ENCODE assay signal across 8 cellular contexts in genomic region chr1:248838357-248839167, GRCh38. TPM values are rescaled to one million over a fixed set of nuclear protein-coding genes. Genes with fewer than 3 reads are reported as not detected.
A peak's percentile ranks its signal among the peaks of the same experiment; 100 is the strongest.
DNase-seq lines count a peak whose midpoint lies in the region; ATAC-seq, FAIRE-seq and TF ChIP-seq lines count a peak whose summit lies in the region.

No MANE protein-coding gene starts in this region.

- H3K4me2 ChIP-seq in DOHH2 (ENCODE audit: low read length) = peak overlapping the region; percentile 94

- H3K36me3 Mint-ChIP-seq in activated T-helper 2 cell treated with anti-CD3 and anti-CD28 coated beads, Interferon-gamma antibody, Interleukin-2, Interleukin-4, amounts not matched to agents 10 μg/mL and 5 μg/mL and 100 μg/mL, durations not matched to agents 14 hours and 24 hours and 36 hours (ENCODE audit: low read depth) = peaks cover 7% of the 10 kb centered on the region
- H3K36me3 Mint-ChIP-seq in natural killer cell treated with Interleukin-12 subunit alpha and Interleukin-12 subunit beta and Interleukin-15 and Interleukin-18, amount 100 ng/mL, for 72 hours = no peaks in the 10 kb centered on the region

- 0 out of 2 replicates have a peak, but pooled peaks cover 4% of the 10 kb centered on the region for H3K27me3 ChIP-seq in DOHH2 (ENCODE audit: control insufficient read depth, low read length)

- H3K9me3 Mint-ChIP-seq in activated T-helper 2 cell treated with anti-CD3 and anti-CD28 coated beads, Interferon-gamma antibody, Interleukin-2, Interleukin-4, amounts not matched to agents 10 μg/mL and 5 μg/mL and 100 μg/mL, durations not matched to agents 14 hours and 24 hours and 36 hours = no peaks in the 10 kb centered on the region
- H3K9me3 Mint-ChIP-seq in natural killer cell treated with Interleukin-12 subunit alpha and Interleukin-12 subunit beta and Interleukin-15 and Interleukin-18, amount 100 ng/mL, for 72 hours = no peaks in the 10 kb centered on the region

- in situ Hi-C loops in KBM-7 (cut with MboI; ENCODE audit: low pct_unique_long_range_greater_than_20kb, low sequenced_read_pairs) = no loop called here

- H3K9me2 ChIP-seq in DOHH2 (replicated peaks; ENCODE audit: control insufficient read depth, low read length) = no peaks in the 10 kb centered on the region

- peaks cover 28% of the 10 kb centered on the region for H3K4me1 ChIP-seq in DOHH2 (ENCODE audit: control insufficient read depth, low read length)

- ATAC-seq in GM21723 (IDR thresholded peaks at IDR 0.05; ENCODE audit: unreplicated experiment) = peak; percentile 73
- peak; percentile 84 to 89 for ATAC-seq in natural killer cell treated with Interleukin-12 subunit alpha and Interleukin-12 subunit beta and Interleukin-15 and Interleukin-18, amount 100 ng/mL, for 72 hours
- ATAC-seq in stimulated activated naive CD8-positive, alpha-beta T cell treated with anti-CD3 and anti-CD28 coated beads, Interleukin-15, Interleukin-2, amounts not matched to agents 100 U/mL and 50 U/mL, for 24 hours = peak; percentile 67

- H3K27me3 Mint-ChIP-seq in activated T-helper 2 cell treated with anti-CD3 and anti-CD28 coated beads, Interferon-gamma antibody, Interleukin-2, Interleukin-4, amounts not matched to agents 10 μg/mL and 5 μg/mL and 100 μg/mL, durations not matched to agents 14 hours and 24 hours and 36 hours (ENCODE audit: low read depth) = no peaks in the 10 kb centered on the region
- peaks cover 0 to 2% of the 10 kb centered on the region in 2 donors for H3K27me3 Mint-ChIP-seq in natural killer cell treated with Interleukin-12 subunit alpha and Interleukin-12 subunit beta and Interleukin-15 and Interleukin-18, amount 100 ng/mL, for 72 hours

- peaks cover 4% of the 10 kb centered on the region; the same call in 1 of the 2 replicates for H4K20me1 ChIP-seq in DOHH2 (ENCODE audit: control insufficient read depth, insufficient read depth, low read depth, low read length)

- peaks cover 21% of the 10 kb centered on the region for H3K4me1 Mint-ChIP-seq in activated T-helper 2 cell treated with anti-CD3 and anti-CD28 coated beads, Interferon-gamma antibody, Interleukin-2, Interleukin-4, amounts not matched to agents 10 μg/mL and 5 μg/mL and 100 μg/mL, durations not matched to agents 14 hours and 24 hours and 36 hours (ENCODE audit: low read depth)
- peaks cover 10 to 14% of the 10 kb centered on the region in 2 donors for H3K4me1 Mint-ChIP-seq in natural killer cell treated with Interleukin-12 subunit alpha and Interleukin-12 subunit beta and Interleukin-15 and Interleukin-18, amount 100 ng/mL, for 72 hours (ENCODE audit: low read depth in 2 of 2)

- H3K79me2 ChIP-seq in DOHH2 (ENCODE audit: control insufficient read depth, low read length) = peaks cover 43% of the 10 kb centered on the region

- no peak for FAIRE-seq in RCC 7860 (lab: Jason Lieb, UNC)

- no peak for TF ChIP-seq CTCF in DOHH2 (IDR thresholded peaks at IDR 0.05; ENCODE audit: low read depth, low read length, poor library complexity, severe bottlenecking)

- no peaks in the 10 kb centered on the region for H3K9me3 ChIP-seq in DOHH2 (ENCODE audit: control insufficient read depth, insufficient read depth, low read length)

- H3K27ac Mint-ChIP-seq in activated T-helper 2 cell treated with anti-CD3 and anti-CD28 coated beads, Interferon-gamma antibody, Interleukin-2, Interleukin-4, amounts not matched to agents 10 μg/mL and 5 μg/mL and 100 μg/mL, durations not matched to agents 14 hours and 24 hours and 36 hours = peak overlapping the region; percentile 90
- peak overlapping the region in 1 of 2 donors; percentile 92 for H3K27ac Mint-ChIP-seq in natural killer cell treated with Interleukin-12 subunit alpha and Interleukin-12 subunit beta and Interleukin-15 and Interleukin-18, amount 100 ng/mL, for 72 hours

- H3F3A ChIP-seq in DOHH2 (ENCODE audit: control insufficient read depth, insufficient read depth) = peaks cover under 1% of the 10 kb centered on the region; the same call in 1 of the 2 replicates

- DNase-seq in KBM-7 (peak; percentile 91), RCC 7860 (ENCODE audit: low spot score) (peak; percentile 79), fibroblast of peridontal ligament (ENCODE audit: extremely low read depth) (peak; percentile 77)
- peak; percentile 82 for DNase-seq in activated T-helper 2 cell treated with anti-CD3 and anti-CD28 coated beads, Interferon-gamma antibody, Interleukin-2, Interleukin-4, amounts not matched to agents 10 μg/mL and 5 μg/mL and 100 μg/mL, durations not matched to agents 14 hours and 24 hours and 36 hours (ENCODE audit: low spot score)
- peak; percentile 91 for DNase-seq in natural killer cell treated with Interleukin-12 subunit alpha and Interleukin-12 subunit beta and Interleukin-15 and Interleukin-18, amount 100 ng/mL, for 72 hours (ENCODE audit: low spot score)
- peak; percentile 84 for DNase-seq in stimulated activated naive CD8-positive, alpha-beta T cell treated with anti-CD3 and anti-CD28 coated beads, Interleukin-15, Interleukin-2, amounts not matched to agents 100 U/mL and 50 U/mL, for 24 hours

- no peak overlapping the region for H3K4me3 Mint-ChIP-seq in activated T-helper 2 cell treated with anti-CD3 and anti-CD28 coated beads, Interferon-gamma antibody, Interleukin-2, Interleukin-4, amounts not matched to agents 10 μg/mL and 5 μg/mL and 100 μg/mL, durations not matched to agents 14 hours and 24 hours and 36 hours (ENCODE audit: low read depth)
- H3K4me3 Mint-ChIP-seq in natural killer cell treated with Interleukin-12 subunit alpha and Interleukin-12 subunit beta and Interleukin-15 and Interleukin-18, amount 100 ng/mL, for 72 hours = no peak overlapping the region

- peak overlapping the region; percentile 72 for H3K27ac ChIP-seq in DOHH2 (ENCODE audit: low read depth, low read length)

- intact Hi-C loops in activated T-helper 2 cell treated with anti-CD3 and anti-CD28 coated beads, Interferon-gamma antibody, Interleukin-2, Interleukin-4, amounts not matched to agents 10 μg/mL and 5 μg/mL and 100 μg/mL, durations not matched to agents 14 hours and 24 hours and 36 hours (cut with micrococcal nuclease) = loop anchor here (1.0 kb wide), 4 partner anchors 12 to 68 kb away; partner anchors contain the start of gene PGBD2

- H3K4me3 ChIP-seq in DOHH2 (ENCODE audit: low read length) = peak overlapping the region; percentile 98

- peaks cover 14% of the 10 kb centered on the region for H3K36me3 ChIP-seq in DOHH2 (ENCODE audit: control insufficient read depth, low read length)

RNA-seq across cellular contexts. Expression of gene ZNF672, which starts 0.5 kb away (rescaled TPM):
- total RNA-seq in activated T-helper 2 cell treated with anti-CD3 and anti-CD28 coated beads, Interferon-gamma antibody, Interleukin-2, Interleukin-4, amounts not matched to agents 10 μg/mL and 5 μg/mL and 100 μg/mL, durations not matched to agents 14 hours and 24 hours and 36 hours = 46.0 and 51.6 TPM in 2 replicates
- 10 to 100 TPM; 41.2 to 59.7 TPM for total RNA-seq in natural killer cell treated with Interleukin-12 subunit alpha and Interleukin-12 subunit beta and Interleukin-15 and Interleukin-18, amount 100 ng/mL, for 72 hours

RNA-seq across cellular contexts. Expression of gene SH3BP5L, which starts 12.8 kb away (rescaled TPM):
- total RNA-seq in activated T-helper 2 cell treated with anti-CD3 and anti-CD28 coated beads, Interferon-gamma antibody, Interleukin-2, Interleukin-4, amounts not matched to agents 10 μg/mL and 5 μg/mL and 100 μg/mL, durations not matched to agents 14 hours and 24 hours and 36 hours = 27.1 TPM in 2 replicates
- 10 to 100 TPM; 18.3 to 23.8 TPM for total RNA-seq in natural killer cell treated with Interleukin-12 subunit alpha and Interleukin-12 subunit beta and Interleukin-15 and Interleukin-18, amount 100 ng/mL, for 72 hours

RNA-seq across cellular contexts. Expression of gene ZNF692, which starts 20.3 kb away (rescaled TPM):
- total RNA-seq in activated T-helper 2 cell treated with anti-CD3 and anti-CD28 coated beads, Interferon-gamma antibody, Interleukin-2, Interleukin-4, amounts not matched to agents 10 μg/mL and 5 μg/mL and 100 μg/mL, durations not matched to agents 14 hours and 24 hours and 36 hours = 86.4 and 87.0 TPM in 2 replicates
- total RNA-seq in natural killer cell treated with Interleukin-12 subunit alpha and Interleukin-12 subunit beta and Interleukin-15 and Interleukin-18, amount 100 ng/mL, for 72 hours = 100 to 1,000 TPM in 1 of 2 donors, 10 to 100 TPM in 1; 40.4 to 142 TPM

Comparison
In these comparisons a context has a peak if more than half of its experiments do, and no peak if none do; other contexts are left out.
1. Peak in every context shown above with its lines: DNase-seq, ATAC-seq, H3K4me3 ChIP-seq and H3K27ac ChIP-seq.